ENCODE assay signal across 1 cellular context in the genomic region with DNA sequence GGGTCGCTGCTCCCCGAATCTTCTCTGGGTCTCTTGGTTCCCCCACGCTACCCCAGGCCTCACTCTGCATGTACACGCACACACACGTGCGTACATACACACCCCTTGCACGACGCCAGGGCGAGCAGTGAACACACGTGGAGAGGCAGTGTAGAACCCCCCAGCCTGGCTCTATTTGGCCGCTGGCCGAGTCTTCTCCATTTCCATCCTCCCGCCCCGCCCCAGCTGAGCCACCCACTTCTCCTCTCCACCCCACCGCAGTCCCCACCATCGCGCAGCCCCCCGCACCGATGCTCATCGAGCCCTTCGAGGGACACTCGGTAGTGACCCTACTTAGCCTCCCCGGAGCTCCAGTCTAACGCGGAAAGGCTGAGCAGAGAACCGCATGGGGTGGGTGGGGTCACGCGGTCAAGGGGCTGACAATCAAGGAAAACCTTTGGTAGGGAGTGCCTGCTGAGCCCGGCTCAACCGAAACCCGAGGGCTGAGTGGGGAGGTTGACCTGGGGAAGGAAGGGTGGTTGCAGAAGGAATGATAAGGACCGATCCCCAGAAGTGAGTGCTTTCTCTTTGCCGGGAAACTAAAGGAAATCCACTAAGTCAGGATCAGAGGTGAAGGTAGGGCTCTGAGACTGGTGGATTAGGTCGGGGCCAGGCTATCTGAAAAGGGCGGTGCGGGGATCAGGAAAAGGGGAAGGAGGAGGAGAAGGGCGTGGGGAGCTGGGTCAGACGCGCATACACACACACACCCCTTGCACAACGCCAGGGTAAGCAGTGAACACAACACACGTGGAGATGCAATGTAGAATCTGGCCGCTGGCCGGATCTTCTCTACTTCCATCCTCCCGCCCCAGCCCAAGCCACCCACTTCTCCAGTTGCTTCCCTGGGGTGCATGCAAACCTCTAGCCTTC.
TF ChIP-seq lines count a peak whose summit lies in the region.

No MANE protein-coding gene starts in this region.

TF ChIP-seq in HepG2, 621 proteins besides CTCF, POLR2A, EP300 and RAD21 (continued from another document and continues in another):
- TF ChIP-seq HOMEZ (CRISPR knock-in tag; IDR thresholded peaks at IDR 0.05; ENCODE audit: low read depth) (no peak), ZNF180 (CRISPR knock-in tag; IDR thresholded peaks at IDR 0.05; ENCODE audit: borderline replicate concordance, low read depth) (no peak), KLF15 (CRISPR knock-in tag; IDR thresholded peaks at IDR 0.05; ENCODE audit: borderline replicate concordance) (no peak), PRMT3 (CRISPR knock-in tag; IDR thresholded peaks at IDR 0.05; ENCODE audit: borderline replicate concordance, low read depth) (no peak), ATF7-NPFF (CRISPR knock-in tag; IDR thresholded peaks at IDR 0.05; ENCODE audit: low read depth) (no peak), ARNT (IDR thresholded peaks at IDR 0.05) (no peak), HHEX (CRISPR knock-in tag; IDR thresholded peaks at IDR 0.05) (no peak), HNRNPUL1 (IDR thresholded peaks at IDR 0.05; ENCODE audit: low read depth, low read length) (no peak), ZNF879 (CRISPR knock-in tag; IDR thresholded peaks at IDR 0.05) (no peak), ZNF839 (CRISPR knock-in tag; IDR thresholded peaks at IDR 0.05; ENCODE audit: borderline replicate concordance) (peak; percentile 38; the same call in 1 of the 2 replicates), ZNF784 (CRISPR knock-in tag; IDR thresholded peaks at IDR 0.05; ENCODE audit: borderline replicate concordance) (0 out of 2 replicates have a peak, but pooled peaks have one; percentile 63), ISL2 (CRISPR knock-in tag; IDR thresholded peaks at IDR 0.05) (no peak), ZNF678 (CRISPR knock-in tag; IDR thresholded peaks at IDR 0.05) (no peak), ZNF883 (CRISPR knock-in tag; IDR thresholded peaks at IDR 0.05; ENCODE audit: not compliant biosample characterization) (no peak), ZNF710 (CRISPR knock-in tag; IDR thresholded peaks at IDR 0.05; ENCODE audit: borderline replicate concordance) (no peak), ZNF335 (CRISPR knock-in tag; IDR thresholded peaks at IDR 0.05) (no peak), TBP (CRISPR knock-in tag; IDR thresholded peaks at IDR 0.05) (no peak), YEATS4 (CRISPR knock-in tag; IDR thresholded peaks at IDR 0.05; ENCODE audit: borderline replicate concordance) (no peak), ZNF781 (CRISPR knock-in tag; IDR thresholded peaks at IDR 0.05; ENCODE audit: borderline replicate concordance, not compliant biosample characterization) (no peak), ZNF331 (CRISPR knock-in tag; IDR thresholded peaks at IDR 0.05) (no peak), GATA4 (IDR thresholded peaks at IDR 0.05; ENCODE audit: borderline replicate concordance, low read depth) (no peak), PAF1 (CRISPR knock-in tag; IDR thresholded peaks at IDR 0.05) (no peak), MBNL3 (CRISPR knock-in tag; conservative IDR thresholded peaks at IDR 0.05) (no peak), ZNF530 (CRISPR knock-in tag; IDR thresholded peaks at IDR 0.05; ENCODE audit: low read depth) (no peak), SOX5 (CRISPR knock-in tag; IDR thresholded peaks at IDR 0.05; ENCODE audit: borderline replicate concordance) (no peak), SIN3B (IDR thresholded peaks at IDR 0.05; ENCODE audit: low read length) (no peak), NFRKB (IDR thresholded peaks at IDR 0.05) (no peak), HNF1A (IDR thresholded peaks at IDR 0.05; ENCODE audit: low read depth) (no peak), HNF1A (CRISPR knock-in tag; IDR thresholded peaks at IDR 0.05; ENCODE audit: borderline replicate concordance) (no peak), BRCA1 (CRISPR knock-in tag; IDR thresholded peaks at IDR 0.05) (no peak), ZNF546 (CRISPR knock-in tag; conservative IDR thresholded peaks at IDR 0.05) (no peak), ZNF432 (CRISPR knock-in tag; IDR thresholded peaks at IDR 0.05; ENCODE audit: borderline replicate concordance) (no peak), RFX1 (IDR thresholded peaks at IDR 0.05) (no peak), PCBP1 (IDR thresholded peaks at IDR 0.05; ENCODE audit: borderline replicate concordance, low read depth, low read length) (no peak), THAP7 (CRISPR knock-in tag; IDR thresholded peaks at IDR 0.05) (0 out of 2 replicates have a peak, but pooled peaks have one; percentile 34), ONECUT2 (CRISPR knock-in tag; IDR thresholded peaks at IDR 0.05) (no peak), MIXL1 (CRISPR knock-in tag; IDR thresholded peaks at IDR 0.05) (no peak), SYNCRIP (IDR thresholded peaks at IDR 0.05; ENCODE audit: insufficient read depth, low read depth, low read length) (no peak), KMT2B (CRISPR knock-in tag; IDR thresholded peaks at IDR 0.05) (no peak), ZFP36 (IDR thresholded peaks at IDR 0.05; ENCODE audit: borderline replicate concordance, low read depth, low read length, partially characterized antibody) (no peak), ZNF782 (CRISPR knock-in tag; IDR thresholded peaks at IDR 0.05; ENCODE audit: borderline replicate concordance) (0 out of 2 replicates have a peak, but pooled peaks have one; percentile 2)
- TF ChIP-seq, protein P1, sequence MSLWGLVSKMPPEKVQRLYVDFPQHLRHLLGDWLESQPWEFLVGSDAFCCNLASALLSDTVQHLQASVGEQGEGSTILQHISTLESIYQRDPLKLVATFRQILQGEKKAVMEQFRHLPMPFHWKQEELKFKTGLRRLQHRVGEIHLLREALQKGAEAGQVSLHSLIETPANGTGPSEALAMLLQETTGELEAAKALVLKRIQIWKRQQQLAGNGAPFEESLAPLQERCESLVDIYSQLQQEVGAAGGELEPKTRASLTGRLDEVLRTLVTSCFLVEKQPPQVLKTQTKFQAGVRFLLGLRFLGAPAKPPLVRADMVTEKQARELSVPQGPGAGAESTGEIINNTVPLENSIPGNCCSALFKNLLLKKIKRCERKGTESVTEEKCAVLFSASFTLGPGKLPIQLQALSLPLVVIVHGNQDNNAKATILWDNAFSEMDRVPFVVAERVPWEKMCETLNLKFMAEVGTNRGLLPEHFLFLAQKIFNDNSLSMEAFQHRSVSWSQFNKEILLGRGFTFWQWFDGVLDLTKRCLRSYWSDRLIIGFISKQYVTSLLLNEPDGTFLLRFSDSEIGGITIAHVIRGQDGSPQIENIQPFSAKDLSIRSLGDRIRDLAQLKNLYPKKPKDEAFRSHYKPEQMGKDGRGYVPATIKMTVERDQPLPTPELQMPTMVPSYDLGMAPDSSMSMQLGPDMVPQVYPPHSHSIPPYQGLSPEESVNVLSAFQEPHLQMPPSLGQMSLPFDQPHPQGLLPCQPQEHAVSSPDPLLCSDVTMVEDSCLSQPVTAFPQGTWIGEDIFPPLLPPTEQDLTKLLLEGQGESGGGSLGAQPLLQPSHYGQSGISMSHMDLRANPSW (CRISPR knock-in tag; IDR thresholded peaks at IDR 0.05; ENCODE audit: borderline replicate concordance), result no peak
- TF ChIP-seq, protein P2, sequence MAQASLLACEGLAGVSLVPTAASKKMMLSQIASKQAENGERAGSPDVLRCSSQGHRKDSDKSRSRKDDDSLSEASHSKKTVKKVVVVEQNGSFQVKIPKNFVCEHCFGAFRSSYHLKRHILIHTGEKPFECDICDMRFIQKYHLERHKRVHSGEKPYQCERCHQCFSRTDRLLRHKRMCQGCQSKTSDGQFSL (CRISPR knock-in tag; IDR thresholded peaks at IDR 0.05), result no peak
- TF ChIP-seq, protein P3, sequence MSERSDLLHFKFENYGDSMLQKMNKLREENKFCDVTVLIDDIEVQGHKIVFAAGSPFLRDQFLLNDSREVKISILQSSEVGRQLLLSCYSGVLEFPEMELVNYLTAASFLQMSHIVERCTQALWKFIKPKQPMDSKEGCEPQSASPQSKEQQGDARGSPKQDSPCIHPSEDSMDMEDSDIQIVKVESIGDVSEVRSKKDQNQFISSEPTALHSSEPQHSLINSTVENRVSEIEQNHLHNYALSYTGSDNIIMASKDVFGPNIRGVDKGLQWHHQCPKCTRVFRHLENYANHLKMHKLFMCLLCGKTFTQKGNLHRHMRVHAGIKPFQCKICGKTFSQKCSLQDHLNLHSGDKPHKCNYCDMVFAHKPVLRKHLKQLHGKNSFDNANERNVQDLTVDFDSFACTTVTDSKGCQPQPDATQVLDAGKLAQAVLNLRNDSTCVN (CRISPR knock-in tag; IDR thresholded peaks at IDR 0.05; ENCODE audit: borderline replicate concordance), result no peak
- TF ChIP-seq, protein P4, sequence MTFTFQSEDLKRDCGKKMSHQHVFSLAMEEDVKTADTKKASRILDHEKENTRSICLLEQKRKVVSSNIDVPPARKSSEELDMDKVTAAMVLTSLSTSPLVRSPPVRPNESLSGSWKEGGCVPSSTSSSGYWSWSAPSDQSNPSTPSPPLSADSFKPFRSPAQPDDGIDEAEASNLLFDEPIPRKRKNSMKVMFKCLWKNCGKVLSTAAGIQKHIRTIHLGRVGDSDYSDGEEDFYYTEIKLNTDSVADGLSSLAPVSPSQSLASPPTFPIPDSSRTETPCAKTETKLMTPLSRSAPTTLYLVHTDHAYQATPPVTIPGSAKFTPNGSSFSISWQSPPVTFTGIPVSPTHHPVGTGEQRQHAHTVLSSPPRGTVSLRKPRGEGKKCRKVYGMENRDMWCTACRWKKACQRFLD (CRISPR knock-in tag; IDR thresholded peaks at IDR 0.05; ENCODE audit: borderline replicate concordance), result no peak
